8 cellular contexts compared by ENCODE assay signal in the genomic region with DNA sequence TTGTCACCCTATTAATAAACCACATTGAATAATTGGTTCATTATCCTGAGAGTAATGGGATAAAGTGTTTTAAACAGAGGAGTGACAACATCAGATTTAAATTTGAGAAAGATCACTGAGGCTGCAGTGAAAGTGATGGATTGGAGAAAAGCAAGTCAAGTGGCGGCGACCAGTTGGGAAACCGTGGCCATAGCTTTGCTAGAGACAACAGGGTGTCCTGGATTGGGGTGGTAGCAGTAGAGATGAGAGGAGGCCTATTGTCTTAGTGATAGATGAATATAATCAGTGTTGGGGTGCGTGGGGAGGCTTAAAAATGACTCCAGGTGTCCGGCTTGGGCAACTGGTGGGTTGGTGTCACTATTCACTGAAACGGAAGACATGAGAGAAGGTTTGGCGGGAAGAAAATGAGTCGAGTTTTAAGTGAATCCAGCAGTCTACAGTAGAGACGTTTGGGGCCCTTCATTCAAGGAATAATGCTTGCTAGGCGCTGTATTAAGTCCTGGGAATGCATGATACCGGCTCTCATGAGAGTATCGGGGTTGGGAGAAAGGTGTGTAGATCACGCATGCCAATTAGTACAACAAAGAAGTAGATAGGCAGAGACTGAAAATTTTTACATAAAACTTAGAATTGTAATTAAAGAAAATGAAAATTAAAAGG. TPM values are rescaled to one million over a fixed set of nuclear protein-coding genes. Genes with fewer than 3 reads are reported as not detected.
DNase-seq lines count a peak whose midpoint lies in the region; ATAC-seq, FAIRE-seq and TF ChIP-seq lines count a peak whose summit lies in the region.

No MANE protein-coding gene starts in this region.

- H3K9me3 ChIP-seq in NT2/D1 (ENCODE audit: insufficient read depth, low read length) (no peaks in the 10 kb centered on the region), neural cell (ENCODE audit: low read length) (no peaks in the 10 kb centered on the region)
- no peaks in the 10 kb centered on the region for H3K9me3 ChIP-seq in effector memory CD4-positive, alpha-beta T cell (ENCODE audit: control insufficient read depth, low read length)

- TF ChIP-seq EP300 in neural cell (conservative IDR thresholded peaks at IDR 0.05; ENCODE audit: poor library complexity, severe bottlenecking), result no peak

- H4K20me1 ChIP-seq in neural cell (ENCODE audit: insufficient read depth), result no peaks in the 10 kb centered on the region

- H2AFZ ChIP-seq in neural cell (ENCODE audit: low read depth, low read length), result peak overlapping the region; percentile 7

- peak overlapping the region; percentile 68 for H3K27ac ChIP-seq in effector memory CD4-positive, alpha-beta T cell (ENCODE audit: insufficient read depth, low read length, poor library complexity, severe bottlenecking)
- peak overlapping the region; percentile 72 for H3K27ac ChIP-seq in neural cell (ENCODE audit: low read length)

- H3K79me2 ChIP-seq in neural cell (replicated peaks; ENCODE audit: insufficient read depth, low read length), result peaks cover 28% of the 10 kb centered on the region

- no peaks in the 10 kb centered on the region for H3K9me2 ChIP-seq in neural cell (ENCODE audit: insufficient read depth, low read length)

- ATAC-seq in HG02885 (IDR thresholded peaks at IDR 0.05; ENCODE audit: poor library complexity, unreplicated experiment) (no peak), GM21526 (IDR thresholded peaks at IDR 0.05; ENCODE audit: low FRiP score, unreplicated experiment) (no peak), HG03442 (IDR thresholded peaks at IDR 0.05; ENCODE audit: unreplicated experiment) (no peak)

- peaks cover 4% of the 10 kb centered on the region for H3K27me3 ChIP-seq in NT2/D1 (ENCODE audit: insufficient read depth, insufficient read length)
- no peaks in the 10 kb centered on the region for H3K27me3 ChIP-seq in effector memory CD4-positive, alpha-beta T cell (replicated peaks; ENCODE audit: control insufficient read depth, insufficient read depth, low read length, poor library complexity, severe bottlenecking)
- no peaks in the 10 kb centered on the region for H3K27me3 ChIP-seq in neural cell (ENCODE audit: insufficient read depth, low read depth, low read length)

- no peak for FAIRE-seq in HTR-8/SVneo (lab: Jason Lieb, UNC)

- TF ChIP-seq CTCF in neural cell (IDR thresholded peaks at IDR 0.05; ENCODE audit: poor library complexity, severe bottlenecking), result no peak

- DNase-seq in ELF-1 (ENCODE audit: low read depth, low spot score), result peak; percentile 33
- no peak for DNase-seq in NT2/D1 (ENCODE audit: low read depth, low spot score)
- no peak for DNase-seq in effector memory CD4-positive, alpha-beta T cell
- no peak for DNase-seq in HTR-8/SVneo (ENCODE audit: insufficient read length, low spot score)

- H3K4me1 ChIP-seq in NT2/D1 (ENCODE audit: insufficient read depth, insufficient read length), result no peaks in the 10 kb centered on the region
- H3K4me1 ChIP-seq in effector memory CD4-positive, alpha-beta T cell (ENCODE audit: control insufficient read depth, insufficient read depth, low read length, poor library complexity, severe bottlenecking), result peaks cover 8% of the 10 kb centered on the region

- H3K9ac ChIP-seq in NT2/D1 (ENCODE audit: insufficient read length, low read depth) (peak overlapping the region; percentile 93), neural cell (ENCODE audit: low read length) (peak overlapping the region; percentile 85)

- H3K4me2 ChIP-seq in neural cell (ENCODE audit: low read length), result peak overlapping the region; percentile 79

- H3K36me3 ChIP-seq in NT2/D1 (ENCODE audit: insufficient read depth, insufficient read length, low read length) (peaks cover 34% of the 10 kb centered on the region), neural cell (ENCODE audit: insufficient read depth, low read length) (peaks cover 4% of the 10 kb centered on the region)
- H3K36me3 ChIP-seq in effector memory CD4-positive, alpha-beta T cell (ENCODE audit: control insufficient read depth, insufficient read depth, low read length), result peaks cover 4% of the 10 kb centered on the region

- no peak for TF ChIP-seq RAD21 in neural cell (conservative IDR thresholded peaks at IDR 0.05)

- H3F3A ChIP-seq in neural cell (ENCODE audit: insufficient read depth, low read length, poor library complexity, severe bottlenecking), result no peaks in the 10 kb centered on the region

- H3K4me3 ChIP-seq in NT2/D1 (ENCODE audit: insufficient read length, low read depth), result peak overlapping the region; percentile 69
- H3K4me3 ChIP-seq in effector memory CD4-positive, alpha-beta T cell (ENCODE audit: insufficient read depth, low read depth, low read length, poor library complexity, severe bottlenecking), result peak overlapping the region; percentile 73
- peak overlapping the region; percentile 94 for H3K4me3 ChIP-seq in neural cell (ENCODE audit: low read length)

TF ChIP-seq in neural cell, 6 proteins besides CTCF, POLR2A, EP300 and RAD21:
- TF ChIP-seq TAF1 (IDR thresholded peaks at IDR 0.05; ENCODE audit: low read depth), result no peak
- no peak for TF ChIP-seq MXI1 (conservative IDR thresholded peaks at IDR 0.05; ENCODE audit: poor library complexity, severe bottlenecking)
- no peak for TF ChIP-seq REST (IDR thresholded peaks at IDR 0.05; ENCODE audit: borderline replicate concordance)
- TF ChIP-seq POLR2AphosphoS5 (IDR thresholded peaks at IDR 0.05), result no peak
- no peak for TF ChIP-seq EZH2 (IDR thresholded peaks at IDR 0.05; ENCODE audit: borderline replicate concordance, insufficient read depth, low read length, poor library complexity, severe bottlenecking)
- no peak for TF ChIP-seq SMC3 (conservative IDR thresholded peaks at IDR 0.05; ENCODE audit: poor library complexity)
TF ChIP-seq in neural cell: peak in this region for 0.

RNA-seq across cellular contexts. Expression of gene NEK4, which starts 0.8 kb away (rescaled TPM):
- 29.0 and 45.6 TPM in 2 replicates for polyA plus RNA-seq in neural cell
- 66.0 and 71.8 TPM in 2 replicates for polyA minus RNA-seq in neural cell

RNA-seq across cellular contexts. Expression of gene ITIH1, which starts 7.5 kb away (rescaled TPM):
- not detected in 2 replicates for polyA plus RNA-seq in neural cell
- not detected in 2 replicates for polyA minus RNA-seq in neural cell

RNA-seq across cellular contexts. Expression of gene ITIH3, which starts 24.7 kb away (rescaled TPM):
- not detected in 2 replicates for polyA plus RNA-seq in neural cell
- not detected in 2 replicates for polyA minus RNA-seq in neural cell
